Comparison of ENCODE assay signal across 23 cellular contexts in genomic region chr2:127437781-127438726, GRCh38. TPM values are rescaled to one million over a fixed set of nuclear protein-coding genes. Genes with fewer than 3 reads are reported as not detected.
DNase-seq lines count a peak whose midpoint lies in the region; ATAC-seq and TF ChIP-seq lines count a peak whose summit lies in the region.
"Had no signal": no experiment of that assay in that cellular context is flagged by ENCODE, and none has a peak within 500 bp of the region (broad histone marks: within the 10 kb centered on the region; RNA-seq: fewer than 3 reads in every experiment).

No MANE protein-coding gene starts in this region.

- no CpG with 5 or more reads among the region's 13 CpGs for WGBS in trophoblast cell (ENCODE audit: extremely low coverage, insufficient coverage, insufficient read length)

- H3K36me3 ChIP-seq in left lung (no peaks in the 10 kb centered on the region), trophoblast cell (ENCODE audit: control insufficient read depth in 1 of 2, insufficient read depth in 2 of 2, low read length in 2 of 2) (no peaks in the 10 kb centered on the region)
- H3K36me3 ChIP-seq: gastroesophageal sphincter had no signal

- no peak overlapping the region for H3K4me2 ChIP-seq in trophoblast cell (ENCODE audit: low read length)

- no peak overlapping the region for H2AK5ac ChIP-seq in trophoblast cell (ENCODE audit: low read length)

- no peak overlapping the region for H4K12ac ChIP-seq in trophoblast cell (ENCODE audit: low read depth, low read length)

- H3K14ac ChIP-seq in trophoblast cell (ENCODE audit: low read length): no peak overlapping the region

- H3K27me3 ChIP-seq in left lung: no peaks in the 10 kb centered on the region
- H3K27me3 ChIP-seq in trophoblast cell (ENCODE audit: insufficient read depth, low read length): no peaks in the 10 kb centered on the region
- H3K27me3 ChIP-seq: gastroesophageal sphincter had no signal

- H3K4me3 ChIP-seq in left lung (no peak overlapping the region), trophoblast cell (ENCODE audit: low read depth, low read length) (no peak overlapping the region)
- H3K4me3 ChIP-seq: gastroesophageal sphincter, SK-N-MC had no signal

- H3K79me2 ChIP-seq in trophoblast cell (ENCODE audit: control insufficient read depth, insufficient read depth, low read length, poor library complexity): no peaks in the 10 kb centered on the region

- H3K4me1 ChIP-seq in left lung (no peaks in the 10 kb centered on the region), trophoblast cell (ENCODE audit: control insufficient read depth in 1 of 2, insufficient read depth in 2 of 2, low read length in 2 of 2) (no peaks in the 10 kb centered on the region)
- H3K4me1 ChIP-seq: gastroesophageal sphincter had no signal

- H2AFZ ChIP-seq in trophoblast cell (ENCODE audit: insufficient read depth, low read length, poor library complexity): no peak overlapping the region

- no peak overlapping the region for H4K91ac ChIP-seq in trophoblast cell (ENCODE audit: low read depth, low read length)

- no peak overlapping the region for H4K8ac ChIP-seq in trophoblast cell (ENCODE audit: low read depth, low read length)

- H3K9ac ChIP-seq in trophoblast cell (ENCODE audit: low read length): no peak overlapping the region

- no peak overlapping the region for H2BK120ac ChIP-seq in trophoblast cell (ENCODE audit: insufficient read depth, low read length, poor library complexity)

- no peak overlapping the region for H2BK5ac ChIP-seq in trophoblast cell (ENCODE audit: low read depth, low read length, poor library complexity)

- intact Hi-C loops in left lung (cut with DNase I): no loop called here

- ATAC-seq in left lung: peak; percentile 53
- ATAC-seq in omental fat pad (ENCODE audit: low FRiP score): peak; percentile 14
- ATAC-seq in GM21526 (IDR thresholded peaks at IDR 0.05; ENCODE audit: low FRiP score, unreplicated experiment): no peak
- ATAC-seq: activated naive CD4-positive, alpha-beta T cell treated with anti-CD3 and anti-CD28 coated beads, Interleukin-2, amount 50 U/mL, for 72 hours; gastroesophageal sphincter; HCT116; T-helper 17 cell had no signal

- no peaks in the 10 kb centered on the region for H3K79me1 ChIP-seq in trophoblast cell (ENCODE audit: low read length)

- H3K18ac ChIP-seq in trophoblast cell (ENCODE audit: low read length): no peak overlapping the region

- H3K4ac ChIP-seq in trophoblast cell (ENCODE audit: low read depth, low read length): no peak overlapping the region

- DNase-seq in AG20443 (ENCODE audit: low spot score) (peak; percentile 5), HuH-7.5 (ENCODE audit: low spot score) (peak; percentile 62), left lung (no peak), omental fat pad (ENCODE audit: low spot score) (no peak), trophoblast cell (no peak), foreskin melanocyte (no peak), amygdala (lab: John Stamatoyannopoulos, UW) (no peak)
- DNase-seq: activated CD4-positive, alpha-beta T cell treated with anti-CD3 and anti-CD28 coated beads, Interleukin-2, amount 10 ng/mL, durations not matched to agents 7 days and 5 days; effector CD8-positive, alpha-beta T cell; GDM1; NCI-H187; NCI-H69; T-helper 17 cell had no signal

- H2BK12ac ChIP-seq in trophoblast cell (ENCODE audit: low read length): no peak overlapping the region

- H3K27ac ChIP-seq in left lung (no peak overlapping the region), trophoblast cell (ENCODE audit: low read depth, low read length) (no peak overlapping the region)
- H3K27ac ChIP-seq: C4-2B, gastroesophageal sphincter, SK-N-MC had no signal

- TF ChIP-seq CTCF in left lung (IDR thresholded peaks at IDR 0.05): no peak
- no peak for TF ChIP-seq CTCF in omental fat pad (IDR thresholded peaks at IDR 0.05)

- H3K23ac ChIP-seq in trophoblast cell (ENCODE audit: low read length): no peak overlapping the region

- peaks cover 0 to 20% of the 10 kb centered on the region in 2 donors for H3K9me3 ChIP-seq in left lung
- H3K9me3 ChIP-seq in trophoblast cell (ENCODE audit: insufficient read depth, low read depth, low read length): peaks cover 8% of the 10 kb centered on the region

RNA-seq across cellular contexts. Expression of gene PROC, which starts 19.8 kb away (rescaled TPM):
- total RNA-seq in left lung: under 1 TPM in 1 of 2 donors, not detected in 1; 0.50 TPM
- not detected for total RNA-seq in omental fat pad
- 0.26 and 0.46 TPM in 2 replicates for polyA plus RNA-seq in trophoblast cell (2013)
- total RNA-seq: activated CD4-positive, alpha-beta T cell treated with anti-CD3 and anti-CD28 coated beads, Interleukin-2, amount 10 ng/mL, durations not matched to agents 7 days and 5 days; activated naive CD4-positive, alpha-beta T cell treated with anti-CD3 and anti-CD28 coated beads, Interleukin-2, amount 50 U/mL, for 72 hours; gastroesophageal sphincter; HT1080; LHCN-M2; mesenteric fat pad; T-helper 17 cell had no signal
- polyA plus RNA-seq: AG04450 had no signal

RNA-seq across cellular contexts. Expression of gene MAP3K2, which starts 50.3 kb away (rescaled TPM):
- total RNA-seq in left lung (10 to 100 TPM; 61.4 to 84.9 TPM), omental fat pad (10 to 100 TPM; 44.9 to 79.4 (median 52.4) TPM)
- polyA plus RNA-seq in trophoblast cell (2013): 14.3 and 15.3 TPM in 2 replicates

Comparison
In these comparisons a context has a peak if more than half of its experiments do, and no peak if none do; other contexts are left out.
1. DNase-seq: peak in AG20443 (single experiment) and HuH-7.5 (single experiment); none in left lung (0 of 2), omental fat pad (single experiment), trophoblast cell (0 of 2), foreskin melanocyte (single experiment) and amygdala (0 of 56).